In the genomic region with DNA sequence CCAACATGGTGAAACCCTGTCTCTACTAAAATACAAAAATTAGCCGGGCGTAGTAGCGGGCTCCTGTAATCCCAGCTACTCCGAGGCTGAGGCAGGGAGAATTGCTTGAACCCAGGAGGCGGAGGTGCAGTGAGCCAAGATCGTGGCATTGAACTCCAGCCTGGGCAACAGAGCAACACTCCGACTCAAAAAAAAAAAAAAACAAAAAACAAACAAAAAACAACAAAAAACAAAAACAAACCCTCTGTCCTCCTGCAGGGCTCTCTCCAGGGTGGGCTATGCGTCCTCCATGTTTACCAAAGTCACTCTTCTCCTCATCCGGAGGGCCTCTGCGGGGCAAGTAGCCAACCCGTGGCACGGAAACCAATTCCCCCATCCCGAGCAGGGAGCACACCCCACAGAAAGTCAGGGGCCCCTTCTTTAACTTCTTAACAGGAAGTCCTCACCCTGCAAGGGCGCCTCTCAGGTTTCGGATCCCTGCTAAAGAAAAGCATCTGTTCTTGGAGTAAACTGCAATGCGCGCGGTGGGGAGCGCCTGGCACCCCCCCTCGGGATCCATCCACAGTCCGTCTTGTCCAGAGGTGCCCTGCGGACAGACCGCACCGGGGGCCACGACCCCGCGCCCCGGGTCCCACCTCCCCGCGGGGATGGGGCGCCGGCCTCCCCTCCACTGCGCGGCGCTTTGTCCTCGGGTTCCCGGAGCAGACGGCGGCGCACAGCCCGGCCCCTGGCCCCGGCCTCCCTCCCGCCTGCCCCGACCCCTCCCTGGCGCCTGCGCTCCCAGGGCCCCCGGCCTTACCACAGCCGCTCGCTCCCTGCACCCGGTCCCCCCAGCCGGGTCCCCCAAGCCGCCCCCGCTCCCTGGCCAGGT, we compare ENCODE assay signal across 1 cellular context.
A peak's percentile ranks its signal among the peaks of the same experiment; 100 is the strongest.
TF ChIP-seq lines count a peak whose summit lies in the region.

No MANE protein-coding gene starts in this region.

TF ChIP-seq in HepG2, 621 proteins besides CTCF, POLR2A, EP300 and RAD21 (continued from another document and continues in another):
- TF ChIP-seq ZNF382 (CRISPR knock-in tag; IDR thresholded peaks at IDR 0.05; ENCODE audit: borderline replicate concordance) = no peak
- TF ChIP-seq, protein P1, sequence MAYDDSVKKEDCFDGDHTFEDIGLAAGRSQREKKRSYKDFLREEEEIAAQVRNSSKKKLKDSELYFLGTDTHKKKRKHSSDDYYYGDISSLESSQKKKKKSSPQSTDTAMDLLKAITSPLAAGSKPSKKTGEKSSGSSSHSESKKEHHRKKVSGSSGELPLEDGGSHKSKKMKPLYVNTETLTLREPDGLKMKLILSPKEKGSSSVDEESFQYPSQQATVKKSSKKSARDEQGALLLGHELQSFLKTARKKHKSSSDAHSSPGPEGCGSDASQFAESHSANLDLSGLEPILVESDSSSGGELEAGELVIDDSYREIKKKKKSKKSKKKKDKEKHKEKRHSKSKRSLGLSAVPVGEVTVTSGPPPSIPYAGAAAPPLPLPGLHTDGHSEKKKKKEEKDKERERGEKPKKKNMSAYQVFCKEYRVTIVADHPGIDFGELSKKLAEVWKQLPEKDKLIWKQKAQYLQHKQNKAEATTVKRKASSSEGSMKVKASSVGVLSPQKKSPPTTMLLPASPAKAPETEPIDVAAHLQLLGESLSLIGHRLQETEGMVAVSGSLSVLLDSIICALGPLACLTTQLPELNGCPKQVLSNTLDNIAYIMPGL (CRISPR knock-in tag; IDR thresholded peaks at IDR 0.05; ENCODE audit: borderline replicate concordance in 1 of 2, low read depth in 1 of 2) = no peak
- TF ChIP-seq ZNF414 (CRISPR knock-in tag; IDR thresholded peaks at IDR 0.05) = no peak
- TF ChIP-seq PRMT3 (CRISPR knock-in tag; IDR thresholded peaks at IDR 0.05; ENCODE audit: borderline replicate concordance, low read depth) = no peak
- TF ChIP-seq ZNF232 (CRISPR knock-in tag; IDR thresholded peaks at IDR 0.05; ENCODE audit: borderline replicate concordance) = no peak
- TF ChIP-seq TAF15 (IDR thresholded peaks at IDR 0.05; ENCODE audit: low read depth, low read length, poor library complexity, severe bottlenecking) = no peak
- TF ChIP-seq, protein P2, sequence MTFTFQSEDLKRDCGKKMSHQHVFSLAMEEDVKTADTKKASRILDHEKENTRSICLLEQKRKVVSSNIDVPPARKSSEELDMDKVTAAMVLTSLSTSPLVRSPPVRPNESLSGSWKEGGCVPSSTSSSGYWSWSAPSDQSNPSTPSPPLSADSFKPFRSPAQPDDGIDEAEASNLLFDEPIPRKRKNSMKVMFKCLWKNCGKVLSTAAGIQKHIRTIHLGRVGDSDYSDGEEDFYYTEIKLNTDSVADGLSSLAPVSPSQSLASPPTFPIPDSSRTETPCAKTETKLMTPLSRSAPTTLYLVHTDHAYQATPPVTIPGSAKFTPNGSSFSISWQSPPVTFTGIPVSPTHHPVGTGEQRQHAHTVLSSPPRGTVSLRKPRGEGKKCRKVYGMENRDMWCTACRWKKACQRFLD (CRISPR knock-in tag; IDR thresholded peaks at IDR 0.05; ENCODE audit: borderline replicate concordance) = no peak
- TF ChIP-seq ISL2 (CRISPR knock-in tag; IDR thresholded peaks at IDR 0.05) = no peak
- no peak for TF ChIP-seq SMARCC2 (IDR thresholded peaks at IDR 0.05)
- no peak for TF ChIP-seq RBFOX2 (IDR thresholded peaks at IDR 0.05; ENCODE audit: low read depth, low read length)
- no peak for TF ChIP-seq ZBED4 (CRISPR knock-in tag; IDR thresholded peaks at IDR 0.05; ENCODE audit: borderline replicate concordance)
- TF ChIP-seq HDAC6 (IDR thresholded peaks at IDR 0.05; ENCODE audit: low read depth, low read length) = no peak
- TF ChIP-seq, protein P3, sequence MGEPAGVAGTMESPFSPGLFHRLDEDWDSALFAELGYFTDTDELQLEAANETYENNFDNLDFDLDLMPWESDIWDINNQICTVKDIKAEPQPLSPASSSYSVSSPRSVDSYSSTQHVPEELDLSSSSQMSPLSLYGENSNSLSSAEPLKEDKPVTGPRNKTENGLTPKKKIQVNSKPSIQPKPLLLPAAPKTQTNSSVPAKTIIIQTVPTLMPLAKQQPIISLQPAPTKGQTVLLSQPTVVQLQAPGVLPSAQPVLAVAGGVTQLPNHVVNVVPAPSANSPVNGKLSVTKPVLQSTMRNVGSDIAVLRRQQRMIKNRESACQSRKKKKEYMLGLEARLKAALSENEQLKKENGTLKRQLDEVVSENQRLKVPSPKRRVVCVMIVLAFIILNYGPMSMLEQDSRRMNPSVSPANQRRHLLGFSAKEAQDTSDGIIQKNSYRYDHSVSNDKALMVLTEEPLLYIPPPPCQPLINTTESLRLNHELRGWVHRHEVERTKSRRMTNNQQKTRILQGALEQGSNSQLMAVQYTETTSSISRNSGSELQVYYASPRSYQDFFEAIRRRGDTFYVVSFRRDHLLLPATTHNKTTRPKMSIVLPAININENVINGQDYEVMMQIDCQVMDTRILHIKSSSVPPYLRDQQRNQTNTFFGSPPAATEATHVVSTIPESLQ (CRISPR knock-in tag; conservative IDR thresholded peaks at IDR 0.05) = no peak
- TF ChIP-seq, protein P4, sequence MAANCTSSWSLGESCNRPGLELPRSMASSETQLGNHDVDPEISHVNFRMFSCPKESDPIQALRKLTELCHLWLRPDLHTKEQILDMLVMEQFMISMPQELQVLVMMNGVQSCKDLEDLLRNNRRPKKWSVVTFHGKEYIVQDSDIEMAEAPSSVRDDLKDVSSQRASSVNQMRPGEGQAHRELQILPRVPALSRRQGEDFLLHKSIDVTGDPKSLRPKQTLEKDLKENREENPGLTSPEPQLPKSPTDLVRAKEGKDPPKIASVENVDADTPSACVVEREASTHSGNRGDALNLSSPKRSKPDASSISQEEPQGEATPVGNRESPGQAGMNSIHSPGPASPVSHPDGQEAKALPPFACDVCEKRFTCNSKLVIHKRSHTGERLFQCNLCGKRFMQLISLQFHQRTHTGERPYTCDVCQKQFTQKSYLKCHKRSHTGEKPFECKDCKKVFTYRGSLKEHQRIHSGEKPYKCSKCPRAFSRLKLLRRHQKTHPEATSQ (CRISPR knock-in tag; IDR thresholded peaks at IDR 0.05; ENCODE audit: borderline replicate concordance) = no peak
- TF ChIP-seq PCBP1 (IDR thresholded peaks at IDR 0.05; ENCODE audit: borderline replicate concordance, low read depth, low read length) = no peak
- TF ChIP-seq, protein P5, sequence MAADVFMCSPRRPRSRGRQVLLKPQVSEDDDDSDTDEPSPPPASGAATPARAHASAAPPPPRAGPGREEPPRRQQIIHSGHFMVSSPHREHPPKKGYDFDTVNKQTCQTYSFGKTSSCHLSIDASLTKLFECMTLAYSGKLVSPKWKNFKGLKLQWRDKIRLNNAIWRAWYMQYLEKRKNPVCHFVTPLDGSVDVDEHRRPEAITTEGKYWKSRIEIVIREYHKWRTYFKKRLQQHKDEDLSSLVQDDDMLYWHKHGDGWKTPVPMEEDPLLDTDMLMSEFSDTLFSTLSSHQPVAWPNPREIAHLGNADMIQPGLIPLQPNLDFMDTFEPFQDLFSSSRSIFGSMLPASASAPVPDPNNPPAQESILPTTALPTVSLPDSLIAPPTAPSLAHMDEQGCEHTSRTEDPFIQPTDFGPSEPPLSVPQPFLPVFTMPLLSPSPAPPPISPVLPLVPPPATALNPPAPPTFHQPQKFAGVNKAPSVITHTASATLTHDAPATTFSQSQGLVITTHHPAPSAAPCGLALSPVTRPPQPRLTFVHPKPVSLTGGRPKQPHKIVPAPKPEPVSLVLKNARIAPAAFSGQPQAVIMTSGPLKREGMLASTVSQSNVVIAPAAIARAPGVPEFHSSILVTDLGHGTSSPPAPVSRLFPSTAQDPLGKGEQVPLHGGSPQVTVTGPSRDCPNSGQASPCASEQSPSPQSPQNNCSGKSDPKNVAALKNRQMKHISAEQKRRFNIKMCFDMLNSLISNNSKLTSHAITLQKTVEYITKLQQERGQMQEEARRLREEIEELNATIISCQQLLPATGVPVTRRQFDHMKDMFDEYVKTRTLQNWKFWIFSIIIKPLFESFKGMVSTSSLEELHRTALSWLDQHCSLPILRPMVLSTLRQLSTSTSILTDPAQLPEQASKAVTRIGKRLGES (CRISPR knock-in tag; IDR thresholded peaks at IDR 0.05; ENCODE audit: borderline replicate concordance) = no peak
- 0 out of 2 replicates have a peak, but pooled peaks have one; percentile 22 for TF ChIP-seq ZBTB10 (CRISPR knock-in tag; IDR thresholded peaks at IDR 0.05; ENCODE audit: borderline replicate concordance)
- TF ChIP-seq ZNF563 (CRISPR knock-in tag; IDR thresholded peaks at IDR 0.05) = no peak
- TF ChIP-seq, protein P6, sequence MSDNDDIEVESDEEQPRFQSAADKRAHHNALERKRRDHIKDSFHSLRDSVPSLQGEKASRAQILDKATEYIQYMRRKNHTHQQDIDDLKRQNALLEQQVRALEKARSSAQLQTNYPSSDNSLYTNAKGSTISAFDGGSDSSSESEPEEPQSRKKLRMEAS (IDR thresholded peaks at IDR 0.05) = no peak
- TF ChIP-seq, protein P7, sequence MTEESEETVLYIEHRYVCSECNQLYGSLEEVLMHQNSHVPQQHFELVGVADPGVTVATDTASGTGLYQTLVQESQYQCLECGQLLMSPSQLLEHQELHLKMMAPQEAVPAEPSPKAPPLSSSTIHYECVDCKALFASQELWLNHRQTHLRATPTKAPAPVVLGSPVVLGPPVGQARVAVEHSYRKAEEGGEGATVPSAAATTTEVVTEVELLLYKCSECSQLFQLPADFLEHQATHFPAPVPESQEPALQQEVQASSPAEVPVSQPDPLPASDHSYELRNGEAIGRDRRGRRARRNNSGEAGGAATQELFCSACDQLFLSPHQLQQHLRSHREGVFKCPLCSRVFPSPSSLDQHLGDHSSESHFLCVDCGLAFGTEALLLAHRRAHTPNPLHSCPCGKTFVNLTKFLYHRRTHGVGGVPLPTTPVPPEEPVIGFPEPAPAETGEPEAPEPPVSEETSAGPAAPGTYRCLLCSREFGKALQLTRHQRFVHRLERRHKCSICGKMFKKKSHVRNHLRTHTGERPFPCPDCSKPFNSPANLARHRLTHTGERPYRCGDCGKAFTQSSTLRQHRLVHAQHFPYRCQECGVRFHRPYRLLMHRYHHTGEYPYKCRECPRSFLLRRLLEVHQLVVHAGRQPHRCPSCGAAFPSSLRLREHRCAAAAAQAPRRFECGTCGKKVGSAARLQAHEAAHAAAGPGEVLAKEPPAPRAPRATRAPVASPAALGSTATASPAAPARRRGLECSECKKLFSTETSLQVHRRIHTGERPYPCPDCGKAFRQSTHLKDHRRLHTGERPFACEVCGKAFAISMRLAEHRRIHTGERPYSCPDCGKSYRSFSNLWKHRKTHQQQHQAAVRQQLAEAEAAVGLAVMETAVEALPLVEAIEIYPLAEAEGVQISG (CRISPR knock-in tag; IDR thresholded peaks at IDR 0.05) = peak; percentile 82
- no peak for TF ChIP-seq SALL1 (CRISPR knock-in tag; IDR thresholded peaks at IDR 0.05)
- no peak for TF ChIP-seq SOX13 (IDR thresholded peaks at IDR 0.05)
- TF ChIP-seq SOX13 (CRISPR knock-in tag; conservative IDR thresholded peaks at IDR 0.05 in 1 of 2, IDR thresholded peaks at IDR 0.05 in 1 of 2) = no peak
- TF ChIP-seq, protein P8, sequence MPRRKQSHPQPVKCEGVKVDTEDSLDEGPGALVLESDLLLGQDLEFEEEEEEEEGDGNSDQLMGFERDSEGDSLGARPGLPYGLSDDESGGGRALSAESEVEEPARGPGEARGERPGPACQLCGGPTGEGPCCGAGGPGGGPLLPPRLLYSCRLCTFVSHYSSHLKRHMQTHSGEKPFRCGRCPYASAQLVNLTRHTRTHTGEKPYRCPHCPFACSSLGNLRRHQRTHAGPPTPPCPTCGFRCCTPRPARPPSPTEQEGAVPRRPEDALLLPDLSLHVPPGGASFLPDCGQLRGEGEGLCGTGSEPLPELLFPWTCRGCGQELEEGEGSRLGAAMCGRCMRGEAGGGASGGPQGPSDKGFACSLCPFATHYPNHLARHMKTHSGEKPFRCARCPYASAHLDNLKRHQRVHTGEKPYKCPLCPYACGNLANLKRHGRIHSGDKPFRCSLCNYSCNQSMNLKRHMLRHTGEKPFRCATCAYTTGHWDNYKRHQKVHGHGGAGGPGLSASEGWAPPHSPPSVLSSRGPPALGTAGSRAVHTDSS (CRISPR knock-in tag; conservative IDR thresholded peaks at IDR 0.05) = no peak
